ENCODE assay signal across 8 cellular contexts in genomic region chr19:52336117-52336811, GRCh38. TPM values are rescaled to one million over a fixed set of nuclear protein-coding genes. Genes with fewer than 3 reads are reported as not detected.
A peak's percentile ranks its signal among the peaks of the same experiment; 100 is the strongest.
DNase-seq lines count a peak whose midpoint lies in the region; ATAC-seq and TF ChIP-seq lines count a peak whose summit lies in the region.

Gene ZNF610 (plus strand): TSS chr19:52336243. CDS start chr19:52349173, 12,930 bp downstream.

- H3K27me3 ChIP-seq in mononuclear cell (ENCODE audit: insufficient read depth, low read length) = no peaks in the 10 kb centered on the region

- H3K4me3 ChIP-seq in epithelial cell of proximal tubule (ENCODE audit: low read depth, low read length) = peak within 1 kb of the TSS; percentile 72
- H3K4me3 ChIP-seq in mononuclear cell (ENCODE audit: low read length) = peak within 1 kb of the TSS; percentile 80

- DNase-seq in GDM1 (lab: John Stamatoyannopoulos, UW) = peak; percentile 82
- peak; percentile 56 for DNase-seq in NCI-H82 treated with DMSO at 0.1 percent for 48 hours (lab: John Stamatoyannopoulos, UW; ENCODE audit: unreplicated experiment)
- DNase-seq in activated T-cell treated with anti-CD3 and anti-CD28 coated beads for 24 hours (ENCODE audit: low read depth) = peak; percentile 86
- peak; percentile 15 for DNase-seq in epithelial cell of proximal tubule (ENCODE audit: low read depth)
- peak; percentile 71 for DNase-seq in stimulated activated CD8-positive, alpha-beta memory T cell treated with anti-CD3 and anti-CD28 coated beads, Interleukin-15, amount 100 ng/mL, for 24 hours (ENCODE audit: low read depth)

- no peak for TF ChIP-seq CTCF in epithelial cell of proximal tubule (conservative IDR thresholded peaks at IDR 0.05; ENCODE audit: low read depth, low read length)

- H3K4me1 ChIP-seq in mononuclear cell (ENCODE audit: insufficient read depth, low read length) = peaks cover 10% of the 10 kb centered on the region

- peaks cover 25% of the 10 kb centered on the region for H3K9me3 ChIP-seq in mononuclear cell (ENCODE audit: low read depth, low read length)

- peak; percentile 87 for ATAC-seq in HG03139 (IDR thresholded peaks at IDR 0.05; ENCODE audit: unreplicated experiment)
- no peak for ATAC-seq in GM19397 (IDR thresholded peaks at IDR 0.05; ENCODE audit: unreplicated experiment)

RNA-seq across cellular contexts. Expression of gene ZNF610, which starts in this region (rescaled TPM):
- 0.51 and 1.3 TPM in 2 replicates for total RNA-seq in epithelial cell of proximal tubule
- 0.52 TPM for total RNA-seq in mononuclear cell

Comparison
In these comparisons a context has a peak if more than half of its experiments do, and no peak if none do; other contexts are left out.
1. DNase-seq: peak in every context shown above with its lines; median percentile 86 in activated T-cell treated with anti-CD3 and anti-CD28 coated beads for 24 hours; 82 in GDM1; 71 in stimulated activated CD8-positive, alpha-beta memory T cell treated with anti-CD3 and anti-CD28 coated beads, Interleukin-15, amount 100 ng/mL, for 24 hours; 56 in NCI-H82 treated with DMSO at 0.1 percent for 48 hours; 15 in epithelial cell of proximal tubule.